Comparison of ENCODE assay signal across 18 cellular contexts in genomic region chr5:31678180-31678579, GRCh38. TPM values are rescaled to one million over a fixed set of nuclear protein-coding genes. Genes with fewer than 3 reads are reported as not detected.
"Had no signal": no experiment of that assay in that cellular context is flagged by ENCODE, and none has a peak within 500 bp of the region (broad histone marks: within the 10 kb centered on the region; RNA-seq: fewer than 3 reads in every experiment).

No MANE protein-coding gene starts in this region.

- H3K9me3 ChIP-seq: sigmoid colon had no signal

- H3K4me3 ChIP-seq: lung, sigmoid colon, spleen had no signal

- H3K27me3 ChIP-seq: sigmoid colon, spleen had no signal

- DNase-seq: activated B cell treated with CpG ODN at 0.5 μM for 24 hours; activated CD4-positive, alpha-beta memory T cell treated with anti-CD3 and anti-CD28 coated beads, Interleukin-2, amount 10 ng/mL, durations not matched to agents 7 days and 5 days; activated CD4-positive, alpha-beta T cell treated with anti-CD3 and anti-CD28 coated beads for 4 hours; activated CD8-positive, alpha-beta memory T cell treated with anti-CD3 and anti-CD28 coated beads, Interleukin-2, amount 10 ng/mL, durations not matched to agents 7 days and 5 days; activated naive CD4-positive, alpha-beta T cell; activated naive CD8-positive, alpha-beta T cell treated with anti-CD3 and anti-CD28 coated beads for 36 hours; amygdala; caudate nucleus; foreskin melanocyte; head of caudate nucleus; sigmoid colon; spleen; stimulated activated CD4-positive, alpha-beta T cell treated with anti-CD3 and anti-CD28 coated beads, Interleukin-4, amount 100 ng/mL, for 4 hours; stimulated activated naive B cell treated with anti-CD40 and anti-IgM and Interleukin-4, amounts not matched to agents 10 μg/mL and 1 μg/mL and 100 μg/mL, for 72 hours; T-helper 1 cell; T-helper 9 cell had no signal

- H3K4me1 ChIP-seq: sigmoid colon, spleen had no signal

- ATAC-seq: activated CD8-positive, alpha-beta memory T cell treated with anti-CD3 and anti-CD28 coated beads, Interleukin-2, amount 10 ng/mL, durations not matched to agents 7 days and 5 days; activated T-helper 17 cell treated with anti-CD3 and anti-CD28 coated beads, Interleukin-2, amount 50 U/mL, for 72 hours; stimulated activated naive B cell treated with anti-CD40 and anti-IgM and Interleukin-4, amounts not matched to agents 10 μg/mL and 1 μg/mL and 100 μg/mL, for 72 hours had no signal

- H3K27ac ChIP-seq: sigmoid colon, spleen had no signal

- H3K36me3 ChIP-seq: sigmoid colon, spleen had no signal

RNA-seq across cellular contexts. Expression of gene PDZD2, which starts 39.2 kb away (rescaled TPM):
- total RNA-seq: activated CD4-positive, alpha-beta memory T cell treated with anti-CD3 and anti-CD28 coated beads, Interleukin-2, amount 10 ng/mL, durations not matched to agents 7 days and 5 days; activated CD8-positive, alpha-beta memory T cell treated with anti-CD3 and anti-CD28 coated beads, Interleukin-2, amount 10 ng/mL, durations not matched to agents 7 days and 5 days had no signal
